Comparison of ENCODE assay signal across 1 cellular context in the genomic region with DNA sequence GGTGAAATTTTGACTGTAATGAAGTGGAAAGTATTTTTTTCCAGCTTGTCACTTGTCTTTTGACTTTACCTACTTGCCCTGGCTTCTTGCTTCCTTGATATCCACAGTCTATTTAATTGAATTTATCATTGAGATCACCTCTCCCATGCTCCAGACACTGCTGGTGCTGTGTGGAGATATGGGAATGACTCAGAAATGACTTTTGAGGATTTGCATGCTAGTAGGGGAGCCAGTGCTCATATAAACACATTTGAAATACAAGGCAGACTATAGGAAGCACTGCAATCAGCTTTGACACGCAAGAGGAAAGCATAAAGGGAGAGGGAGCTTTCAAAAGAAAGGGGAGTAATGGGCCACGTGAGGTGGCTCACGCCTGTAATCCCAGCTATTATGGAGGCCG.
TF ChIP-seq lines count a peak whose summit lies in the region.

No MANE protein-coding gene starts in this region.

TF ChIP-seq in WTC11, 78 proteins besides CTCF, POLR2A, EP300 and RAD21 (continued from another document):
- TF ChIP-seq, protein P1, sequence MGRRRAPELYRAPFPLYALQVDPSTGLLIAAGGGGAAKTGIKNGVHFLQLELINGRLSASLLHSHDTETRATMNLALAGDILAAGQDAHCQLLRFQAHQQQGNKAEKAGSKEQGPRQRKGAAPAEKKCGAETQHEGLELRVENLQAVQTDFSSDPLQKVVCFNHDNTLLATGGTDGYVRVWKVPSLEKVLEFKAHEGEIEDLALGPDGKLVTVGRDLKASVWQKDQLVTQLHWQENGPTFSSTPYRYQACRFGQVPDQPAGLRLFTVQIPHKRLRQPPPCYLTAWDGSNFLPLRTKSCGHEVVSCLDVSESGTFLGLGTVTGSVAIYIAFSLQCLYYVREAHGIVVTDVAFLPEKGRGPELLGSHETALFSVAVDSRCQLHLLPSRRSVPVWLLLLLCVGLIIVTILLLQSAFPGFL (CRISPR knock-in tag; IDR thresholded peaks at IDR 0.05; ENCODE audit: borderline replicate concordance): no peak
- no peak for TF ChIP-seq ZNF423 (CRISPR knock-in tag; IDR thresholded peaks at IDR 0.05)
- TF ChIP-seq MXD4 (CRISPR knock-in tag; IDR thresholded peaks at IDR 0.05; ENCODE audit: borderline replicate concordance): no peak
